ENCODE assay signal across 16 cellular contexts in genomic region chr11:44617671-44618461, GRCh38. TPM values are rescaled to one million over a fixed set of nuclear protein-coding genes. Genes with fewer than 3 reads are reported as not detected.
DNase-seq lines count a peak whose midpoint lies in the region.
"Had no signal": no experiment of that assay in that cellular context is flagged by ENCODE, and none has a peak within 500 bp of the region (broad histone marks: within the 10 kb centered on the region; RNA-seq: fewer than 3 reads in every experiment).

No MANE protein-coding gene starts in this region.

- intact Hi-C loops in posterior vena cava (cut with DNase I) = loop anchor here in 1 of 2 donors (2.0 kb wide), 1 partner anchor 61 kb away; no protein-coding TSS in a partner anchor

- DNase-seq in activated CD8-positive, alpha-beta memory T cell treated with anti-CD3 and anti-CD28 coated beads, Interleukin-2, amount 50 U/mL, for 48 hours = peak; percentile 48
- no peak for DNase-seq in activated CD8-positive, alpha-beta memory T cell treated with anti-CD3 and anti-CD28 coated beads for 24 hours
- peak; percentile 0 for DNase-seq in stimulated activated CD4-positive, alpha-beta T cell treated with anti-CD3 and anti-CD28 coated beads, Interleukin-15, amount 100 ng/mL, for 24 hours
- DNase-seq in stimulated activated CD4-positive, alpha-beta T cell treated with anti-CD3 and anti-CD28 coated beads, Interleukin-1b, Interleukin-23, amount 100 ng/mL, for 48 hours = no peak
- DNase-seq in posterior vena cava (ENCODE audit: low spot score) (peak; percentile 57), ureter (ENCODE audit: low spot score) (no peak), retina (no peak), DMS 273 (lab: John Stamatoyannopoulos, UW; ENCODE audit: unreplicated experiment) (no peak)
- DNase-seq: activated CD4-positive, alpha-beta T cell treated with anti-CD3 and anti-CD28 coated beads, Interleukin-2, amount 50 U/mL, for 4 hours; brain microvascular endothelial cell; colonic mucosa; DMS79; MV-4-11; NCI-H510A treated with DMSO at 0.1 percent for 48 hours; occipital lobe; T-helper 2 cell had no signal

RNA-seq across cellular contexts. Expression of gene CD82, which starts 52.4 kb away (rescaled TPM):
- total RNA-seq in posterior vena cava (10 to 100 TPM; 26.8 to 28.6 TPM), ureter (148 TPM)

Comparison
In these comparisons a context has a peak if more than half of its experiments do, and no peak if none do; other contexts are left out.
1. DNase-seq: peak in activated CD8-positive, alpha-beta memory T cell treated with anti-CD3 and anti-CD28 coated beads, Interleukin-2, amount 50 U/mL, for 48 hours (single experiment), stimulated activated CD4-positive, alpha-beta T cell treated with anti-CD3 and anti-CD28 coated beads, Interleukin-15, amount 100 ng/mL, for 24 hours (single experiment) and posterior vena cava (single experiment); none in activated CD8-positive, alpha-beta memory T cell treated with anti-CD3 and anti-CD28 coated beads for 24 hours (single experiment), stimulated activated CD4-positive, alpha-beta T cell treated with anti-CD3 and anti-CD28 coated beads, Interleukin-1b, Interleukin-23, amount 100 ng/mL, for 48 hours (single experiment), ureter (single experiment), retina (single experiment) and DMS 273 (single experiment).